In genomic region chr18:59202258-59202820, GRCh38 we compare ENCODE assay signal across 24 cellular contexts. TPM values are rescaled to one million over a fixed set of nuclear protein-coding genes. Genes with fewer than 3 reads are reported as not detected.
DNase-seq lines count a peak whose midpoint lies in the region; FAIRE-seq lines count a peak whose summit lies in the region.
"Had no signal": no experiment of that assay in that cellular context is flagged by ENCODE, and none has a peak within 500 bp of the region (broad histone marks: within the 10 kb centered on the region; RNA-seq: fewer than 3 reads in every experiment).

No MANE protein-coding gene starts in this region.

- H3K27ac ChIP-seq in SK-N-MC = peak overlapping the region; percentile 96
- H3K27ac ChIP-seq: 22Rv1, BLaER1, KMS-11, SJSA1 had no signal

- no peaks in the 10 kb centered on the region for H3K36me3 ChIP-seq in SK-N-MC (ENCODE audit: insufficient read depth, low read length)
- H3K36me3 ChIP-seq: BLaER1, SJSA1 had no signal

- DNase-seq in DMS 273 (lab: John Stamatoyannopoulos, UW; ENCODE audit: unreplicated experiment) (peak; percentile 40), DMS 273 treated with DMSO at 0.1 percent for 48 hours (lab: John Stamatoyannopoulos, UW) (no peak), COR-L47 (lab: John Stamatoyannopoulos, UW) (peak; percentile 46), NCI-H146 (lab: John Stamatoyannopoulos, UW) (peak; percentile 43), SK-N-MC (ENCODE audit: low read depth, low spot score) (no peak), Kasumi-1 (lab: John Stamatoyannopoulos, UW) (no peak), frontal cortex (ENCODE audit: low spot score in 2 of 2) (no peak), NCI-H2081 treated with DMSO at 0.1 percent for 48 hours (lab: John Stamatoyannopoulos, UW) (no peak)
- DNase-seq: CD8-positive, alpha-beta memory T cell; MM.1S; NCI-H1417 treated with DMSO at 0.1 percent for 48 hours; NCI-H2107; NCI-H510A treated with DMSO at 0.1 percent for 48 hours; PC-3; T-cell; T1000 had no signal

- no peak for FAIRE-seq in frontal cortex (lab: Jason Lieb, UNC)
- FAIRE-seq: G401.6, GM12891, GM19239, HepG2 had no signal

- no peaks in the 10 kb centered on the region for H3K9me3 ChIP-seq in SK-N-MC (ENCODE audit: low read depth, low read length)
- H3K9me3 ChIP-seq: BLaER1, SJSA1 had no signal

- H3K9ac ChIP-seq in SK-N-MC (ENCODE audit: insufficient read length) = no peak overlapping the region
- H3K9ac ChIP-seq: BLaER1, KMS-11 had no signal

- no peak overlapping the region; the same call in 1 of the 2 replicates for H3K4me3 ChIP-seq in SK-N-MC
- H3K4me3 ChIP-seq: BLaER1, SJSA1 had no signal

RNA-seq across cellular contexts. Expression of gene GRP, which starts 17.6 kb away (rescaled TPM):
- total RNA-seq in frontal cortex = 22.8 TPM
- total RNA-seq: CD8-positive, alpha-beta memory T cell; HepG2; PC-3; SJSA1; T-cell had no signal

Comparison
In these comparisons a context has a peak if more than half of its experiments do, and no peak if none do; other contexts are left out.
1. DNase-seq: peak in DMS 273 (single experiment), COR-L47 (single experiment) and NCI-H146 (single experiment); none in DMS 273 treated with DMSO at 0.1 percent for 48 hours (single experiment), SK-N-MC (single experiment), Kasumi-1 (0 of 2), frontal cortex (0 of 2) and NCI-H2081 treated with DMSO at 0.1 percent for 48 hours (single experiment).